Comparison of ENCODE assay signal across 15 cellular contexts in genomic region chr3:155791190-155791589, GRCh38. TPM values are rescaled to one million over a fixed set of nuclear protein-coding genes. Genes with fewer than 3 reads are reported as not detected.
DNase-seq lines count a peak whose midpoint lies in the region; ATAC-seq and TF ChIP-seq lines count a peak whose summit lies in the region.
"Had no signal": no experiment of that assay in that cellular context is flagged by ENCODE, and none has a peak within 500 bp of the region (broad histone marks: within the 10 kb centered on the region; RNA-seq: fewer than 3 reads in every experiment).

No MANE protein-coding gene starts in this region.

- H3K36me3 Mint-ChIP-seq in activated naive CD8-positive, alpha-beta T cell treated with anti-CD3 and anti-CD28 coated beads for 36 hours = peaks cover 40% of the 10 kb centered on the region

- TF ChIP-seq CTCF in fibroblast of the aortic adventitia (IDR thresholded peaks at IDR 0.05; ENCODE audit: insufficient read depth, low read length) = no peak

- no peak for ATAC-seq in GM18867 (IDR thresholded peaks at IDR 0.05; ENCODE audit: unreplicated experiment)
- ATAC-seq in HG02571 (IDR thresholded peaks at IDR 0.05; ENCODE audit: unreplicated experiment) = no peak
- ATAC-seq: activated CD8-positive, alpha-beta T cell treated with anti-CD3 and anti-CD28 coated beads, Interleukin-2, amount 10 ng/mL, durations not matched to agents 7 days and 5 days had no signal

- H3K4me3 Mint-ChIP-seq in activated naive CD8-positive, alpha-beta T cell treated with anti-CD3 and anti-CD28 coated beads for 36 hours = no peak overlapping the region
- H3K4me3 Mint-ChIP-seq: activated CD8-positive, alpha-beta T cell treated with anti-CD3 and anti-CD28 coated beads, Interleukin-2, amount 10 ng/mL, durations not matched to agents 7 days and 5 days; central memory CD8-positive, alpha-beta T cell; nephron progenitor cell had no signal

- no peaks in the 10 kb centered on the region for H3K27me3 Mint-ChIP-seq in activated naive CD8-positive, alpha-beta T cell treated with anti-CD3 and anti-CD28 coated beads for 36 hours
- H3K27me3 Mint-ChIP-seq: central memory CD8-positive, alpha-beta T cell had no signal

- H3K27ac Mint-ChIP-seq in activated naive CD8-positive, alpha-beta T cell treated with anti-CD3 and anti-CD28 coated beads for 36 hours = no peak overlapping the region
- H3K27ac Mint-ChIP-seq: activated CD8-positive, alpha-beta T cell treated with anti-CD3 and anti-CD28 coated beads, Interleukin-2, amount 10 ng/mL, durations not matched to agents 7 days and 5 days; nephron progenitor cell had no signal

- peaks cover 7% of the 10 kb centered on the region for H3K4me1 Mint-ChIP-seq in activated naive CD8-positive, alpha-beta T cell treated with anti-CD3 and anti-CD28 coated beads for 36 hours

- H3K4me3 ChIP-seq in fibroblast of the aortic adventitia (ENCODE audit: low read depth, low read length) = no peak overlapping the region
- H3K4me3 ChIP-seq: BLaER1 treated with 17β-estradiol and CSF1 and Interleukin-3, amounts not matched to agents 10 nM and 100 nM; Peyer's patch; right atrium auricular region; stomach had no signal

- DNase-seq in EH (ENCODE audit: low read depth) (peak; percentile 16), HCEC 1CT (peak; percentile 22), SKM-1 treated with dmso at 0.1 percent for 144 hours (lab: John Stamatoyannopoulos, UW; ENCODE audit: unreplicated experiment) (peak; percentile 24), fibroblast of the aortic adventitia (ENCODE audit: low read depth) (peak; percentile 54), NCI-H2196 treated with DMSO at 0.1 percent for 48 hours (lab: John Stamatoyannopoulos, UW; ENCODE audit: unreplicated experiment) (no peak)
- DNase-seq in activated naive CD8-positive, alpha-beta T cell treated with anti-CD3 and anti-CD28 coated beads for 36 hours = no peak
- DNase-seq: activated CD8-positive, alpha-beta T cell treated with anti-CD3 and anti-CD28 coated beads, Interleukin-2, amount 10 ng/mL, durations not matched to agents 7 days and 5 days; nephron progenitor cell; Peyer's patch; stomach had no signal

- peaks cover 8% of the 10 kb centered on the region for H3K9me3 Mint-ChIP-seq in activated naive CD8-positive, alpha-beta T cell treated with anti-CD3 and anti-CD28 coated beads for 36 hours

RNA-seq across cellular contexts. Expression of gene C3orf33, which starts 14.9 kb away (rescaled TPM):
- 2.8 and 5.7 TPM in 2 replicates for total RNA-seq in fibroblast of the aortic adventitia (ENCODE audit: low replicate concordance)
- 1 to 10 TPM; 2.5 to 2.7 TPM for total RNA-seq in activated naive CD8-positive, alpha-beta T cell treated with anti-CD3 and anti-CD28 coated beads for 36 hours

RNA-seq across cellular contexts. Expression of gene PLCH1, which starts 46.3 kb away (rescaled TPM):
- 0.09 TPM in 1 of 2 replicates, not detected in the other for total RNA-seq in fibroblast of the aortic adventitia (ENCODE audit: low replicate concordance)
- 1 to 10 TPM; 1.2 to 1.3 TPM for total RNA-seq in activated naive CD8-positive, alpha-beta T cell treated with anti-CD3 and anti-CD28 coated beads for 36 hours

Comparison
In these comparisons a context has a peak if more than half of its experiments do, and no peak if none do; other contexts are left out.
1. DNase-seq: peak in EH (single experiment), HCEC 1CT (single experiment), SKM-1 treated with dmso at 0.1 percent for 144 hours (single experiment) and fibroblast of the aortic adventitia (single experiment); none in NCI-H2196 treated with DMSO at 0.1 percent for 48 hours (single experiment) and activated naive CD8-positive, alpha-beta T cell treated with anti-CD3 and anti-CD28 coated beads for 36 hours (single experiment).